Comparison of ENCODE assay signal across 23 cellular contexts in genomic region chr19:38545596-38545995, GRCh38.
DNase-seq lines count a peak whose midpoint lies in the region; ATAC-seq and TF ChIP-seq lines count a peak whose summit lies in the region.
"Had no signal": no experiment of that assay in that cellular context is flagged by ENCODE, and none has a peak within 500 bp of the region (broad histone marks: within the 10 kb centered on the region; RNA-seq: fewer than 3 reads in every experiment).

No MANE protein-coding gene starts in this region.

- no peaks in the 10 kb centered on the region for H3K27me3 ChIP-seq in HL-60 (ENCODE audit: insufficient read depth, poor library complexity, severe bottlenecking)
- H3K27me3 ChIP-seq in tibial artery, result no peaks in the 10 kb centered on the region
- H3K27me3 ChIP-seq: thyroid gland had no signal

- no peak overlapping the region for H3K4me3 Mint-ChIP-seq in Calu3 (ENCODE audit: low read depth, unreplicated experiment)
- no peak overlapping the region for H3K4me3 Mint-ChIP-seq in activated T-cell treated with anti-CD3 and anti-CD28 coated beads, Interleukin-2, amount 50 U/mL, for 4 hours
- H3K4me3 Mint-ChIP-seq: CD4-positive, alpha-beta T cell; neural crest cell; stimulated activated naive CD8-positive, alpha-beta T cell treated with anti-CD3 and anti-CD28 coated beads, Interleukin-15, Interleukin-2, amounts not matched to agents 100 ng/mL and 50 ng/mL, for 24 hours had no signal

- peaks cover 16% of the 10 kb centered on the region for H3K4me1 Mint-ChIP-seq in Calu3 (ENCODE audit: low read depth, unreplicated experiment)
- H3K4me1 Mint-ChIP-seq in activated T-cell treated with anti-CD3 and anti-CD28 coated beads, Interleukin-2, amount 50 U/mL, for 4 hours (ENCODE audit: low read depth), result peaks cover 16% of the 10 kb centered on the region

- no peaks in the 10 kb centered on the region for H3K9me3 ChIP-seq in tibial artery
- H3K9me3 ChIP-seq: thyroid gland had no signal

- CTCF ChIA-PET in Calu3 (lab: Charles Lee), result no interaction called here

- TF ChIP-seq CTCF in Calu3 (IDR thresholded peaks at IDR 0.05; ENCODE audit: unreplicated experiment), result no peak
- TF ChIP-seq CTCF in HL-60 (IDR thresholded peaks at IDR 0.05; ENCODE audit: insufficient read depth, low read length), result no peak
- TF ChIP-seq CTCF in cardiac fibroblast (IDR thresholded peaks at IDR 0.05; ENCODE audit: low read depth, low read length), result no peak
- no peak for TF ChIP-seq CTCF in tibial artery (IDR thresholded peaks at IDR 0.05)

- ATAC-seq in activated T-cell treated with anti-CD3 and anti-CD28 coated beads, Interleukin-2, amount 50 U/mL, for 4 hours, result no peak
- ATAC-seq in HG03432 (IDR thresholded peaks at IDR 0.05; ENCODE audit: unreplicated experiment), result no peak
- ATAC-seq: sciatic nerve had no signal

- no peaks in the 10 kb centered on the region for H3K36me3 Mint-ChIP-seq in Calu3 (ENCODE audit: insufficient read depth, unreplicated experiment)
- H3K36me3 Mint-ChIP-seq in activated T-cell treated with anti-CD3 and anti-CD28 coated beads, Interleukin-2, amount 50 U/mL, for 4 hours (ENCODE audit: insufficient read depth), result no peaks in the 10 kb centered on the region

- peaks cover 0 to 14% (median 10%) of the 10 kb centered on the region in 4 donors for H3K4me1 ChIP-seq in tibial artery
- H3K4me1 ChIP-seq: thyroid gland had no signal

- H3K27ac ChIP-seq in HL-60 (replicated peaks) (0 out of 2 replicates have a peak overlapping the region, but pooled peaks have one; percentile 3), tibial artery (no peak overlapping the region)
- H3K27ac ChIP-seq: coronary artery, thyroid gland had no signal

- H3K27ac Mint-ChIP-seq in Calu3 (ENCODE audit: unreplicated experiment), result peak overlapping the region; percentile 14
- H3K27ac Mint-ChIP-seq: CD4-positive, alpha-beta T cell; stimulated activated naive CD8-positive, alpha-beta T cell treated with anti-CD3 and anti-CD28 coated beads, Interleukin-15, Interleukin-2, amounts not matched to agents 100 ng/mL and 50 ng/mL, for 24 hours had no signal

- BruUV-seq in Calu3 (replicated peaks; lab: Mats Ljungman, UMichigan), result no TSS peak

- intact Hi-C loops in Calu3 (cut with micrococcal nuclease; ENCODE audit: unreplicated experiment) (loop anchor here (2.0 kb wide), 1 partner anchor 187 kb away; no protein-coding TSS in a partner anchor), posterior vena cava (cut with DNase I) (loop anchor here in 1 of 2 donors (1.0 kb wide), 1 partner anchor 27 kb away; no protein-coding TSS in a partner anchor), tibial artery (cut with DNase I; ENCODE audit: low total_unique reads) (no loop called here)

- DNase-seq in Calu3, result no peak
- DNase-seq in HL-60 (ENCODE audit: low read depth in 1 of 2, low spot score in 1 of 2), result peak in 1 of 2 experiments; percentile 60
- DNase-seq in cardiac fibroblast (ENCODE audit: low read depth in 2 of 2), result peak; percentile 4 to 23
- peak; percentile 37 for DNase-seq in posterior vena cava (ENCODE audit: low spot score)
- no peak for DNase-seq in activated T-cell treated with anti-CD3 and anti-CD28 coated beads, Interleukin-2, amount 50 U/mL, for 4 hours
- no peak for DNase-seq in tibial artery
- DNase-seq: activated CD4-positive, CD25-positive, alpha-beta regulatory T cell; activated naive CD4-positive, alpha-beta T cell treated with Interleukin-2 at 50 U/mL for 16 hours; activated T-cell treated with anti-CD3 and anti-CD28 coated beads, Interleukin-2, amount 50 U/mL, for 48 hours; amygdala; CD4-positive, alpha-beta T cell; DMS153; GOT3; NCI-H187; NCI-H526; stimulated activated CD4-positive, alpha-beta T cell treated with anti-CD3 and anti-CD28 coated beads, Interleukin-15, amount 100 ng/mL, for 24 hours; thyroid gland had no signal

- no peak overlapping the region for H3K4me3 ChIP-seq in HL-60 (replicated peaks; ENCODE audit: insufficient read depth, low read length)
- no peak overlapping the region for H3K4me3 ChIP-seq in cardiac fibroblast (replicated peaks in 1 of 2; ENCODE audit: low read depth in 2 of 2, low read length in 2 of 2)
- no peak overlapping the region for H3K4me3 ChIP-seq in tibial artery
- H3K4me3 ChIP-seq: coronary artery, lung, thyroid gland had no signal

- peaks cover 13% of the 10 kb centered on the region for H3K27me3 Mint-ChIP-seq in Calu3 (ENCODE audit: unreplicated experiment)
- H3K27me3 Mint-ChIP-seq in activated T-cell treated with anti-CD3 and anti-CD28 coated beads, Interleukin-2, amount 50 U/mL, for 4 hours (ENCODE audit: low read depth), result no peaks in the 10 kb centered on the region
- H3K27me3 Mint-ChIP-seq: CD4-positive, alpha-beta T cell had no signal

- H3K36me3 ChIP-seq in tibial artery, result no peaks in the 10 kb centered on the region
- H3K36me3 ChIP-seq: thyroid gland had no signal

- H3K9me3 Mint-ChIP-seq in Calu3 (ENCODE audit: low read depth, unreplicated experiment), result no peaks in the 10 kb centered on the region
- H3K9me3 Mint-ChIP-seq in activated T-cell treated with anti-CD3 and anti-CD28 coated beads, Interleukin-2, amount 50 U/mL, for 4 hours, result no peaks in the 10 kb centered on the region
- H3K9me3 Mint-ChIP-seq: CD4-positive, alpha-beta T cell; neural crest cell; stimulated activated naive CD8-positive, alpha-beta T cell treated with anti-CD3 and anti-CD28 coated beads, Interleukin-15, Interleukin-2, amounts not matched to agents 100 ng/mL and 50 ng/mL, for 24 hours had no signal

Comparison
In these comparisons a context has a peak if more than half of its experiments do, and no peak if none do; other contexts are left out.
1. DNase-seq: peak in cardiac fibroblast (2 of 2) and posterior vena cava (single experiment); none in Calu3 (single experiment), activated T-cell treated with anti-CD3 and anti-CD28 coated beads, Interleukin-2, amount 50 U/mL, for 4 hours (single experiment) and tibial artery (0 of 2).